ENCODE assay signal across 8 cellular contexts in genomic region chr19:42199440-42200115, GRCh38. TPM values are rescaled to one million over a fixed set of nuclear protein-coding genes. Genes with fewer than 3 reads are reported as not detected.
A peak's percentile ranks its signal among the peaks of the same experiment; 100 is the strongest.
DNase-seq lines count a peak whose midpoint lies in the region; ATAC-seq and TF ChIP-seq lines count a peak whose summit lies in the region.

No MANE protein-coding gene starts in this region.

- H3K27ac ChIP-seq in GM23338 (ENCODE audit: low read depth) (no peak overlapping the region), OCI-LY1 (ENCODE audit: low read depth, low read length, poor library complexity, severe bottlenecking) (peak overlapping the region; percentile 38), SK-N-SH (ENCODE audit: low read depth in 2 of 2, low read length in 1 of 2) (no peak overlapping the region)

- peaks cover 13% of the 10 kb centered on the region for H3K27me3 Mint-ChIP-seq in GM23338 (ENCODE audit: insufficient read depth, low read depth, poor library complexity)

- H3K9me3 ChIP-seq in OCI-LY1 (ENCODE audit: low read length) (no peaks in the 10 kb centered on the region), mucosa of descending colon (no peaks in the 10 kb centered on the region), SK-N-SH (no peaks in the 10 kb centered on the region)

- no peak for TF ChIP-seq RAD21 in SK-N-SH (IDR thresholded peaks at IDR 0.05; ENCODE audit: low read length)

- peaks cover 24% of the 10 kb centered on the region for H3K79me2 ChIP-seq in GM23338 (replicated peaks; ENCODE audit: insufficient read depth)
- H3K79me2 ChIP-seq in OCI-LY1 (ENCODE audit: insufficient read depth, low read length) = no peaks in the 10 kb centered on the region
- no peaks in the 10 kb centered on the region; the same call in 1 of the 2 replicates for H3K79me2 ChIP-seq in SK-N-SH (ENCODE audit: insufficient read depth)

- POLR2A ChIA-PET in SK-N-SH (lab: Yijun Ruan, JAX) = no interaction called here

- ATAC-seq in GM23338 = peak; percentile 30
- peak; percentile 72 to 76 for ATAC-seq in activated naive CD4-positive, alpha-beta T cell treated with anti-CD3 and anti-CD28 coated beads, Interleukin-2, amount 50 U/mL, for 72 hours
- peak; percentile 54 for ATAC-seq in mucosa of descending colon

- H3K4me3 ChIP-seq in GM23338 = no peak overlapping the region
- no peak overlapping the region for H3K4me3 ChIP-seq in OCI-LY1 (ENCODE audit: low read depth, low read length, poor library complexity, severe bottlenecking)
- no peak overlapping the region for H3K4me3 ChIP-seq in mucosa of descending colon
- no peak overlapping the region for H3K4me3 ChIP-seq in SK-N-SH (ENCODE audit: low read depth in 2 of 2, low read length in 1 of 2)

- peaks cover 74% of the 10 kb centered on the region for H3K36me3 Mint-ChIP-seq in GM23338 (ENCODE audit: low read depth)
- H3K36me3 Mint-ChIP-seq in activated naive CD4-positive, alpha-beta T cell treated with anti-CD3 and anti-CD28 coated beads, Interleukin-2, amount 50 U/mL, for 72 hours = peaks cover 17 to 58% of the 10 kb centered on the region in 2 donors

- H3K27me3 ChIP-seq in GM23338 (ENCODE audit: insufficient read depth) = no peaks in the 10 kb centered on the region
- no peaks in the 10 kb centered on the region for H3K27me3 ChIP-seq in OCI-LY1 (ENCODE audit: insufficient read depth, low read length)
- H3K27me3 ChIP-seq in SK-N-SH (ENCODE audit: insufficient read depth) = no peaks in the 10 kb centered on the region

- peak overlapping the region; percentile 60 for H3K27ac Mint-ChIP-seq in GM23338
- H3K27ac Mint-ChIP-seq in activated naive CD4-positive, alpha-beta T cell treated with anti-CD3 and anti-CD28 coated beads, Interleukin-2, amount 50 U/mL, for 72 hours = peak overlapping the region; percentile 67 to 95

- DNase-seq in GM23338 (ENCODE audit: low spot score) (peak; percentile 61), mucosa of descending colon (peak; percentile 44 to 87 (median 64)), NCI-H1694 (lab: John Stamatoyannopoulos, UW) (no peak), T1000 (lab: John Stamatoyannopoulos, UW) (no peak), SK-N-SH (no peak)
- DNase-seq in activated naive CD4-positive, alpha-beta T cell treated with anti-CD3 and anti-CD28 coated beads, Interleukin-2, amount 50 U/mL, for 72 hours (ENCODE audit: low spot score in 2 of 2) = peak; percentile 60 to 79

- H3K9me3 Mint-ChIP-seq in GM23338 = peaks cover 3% of the 10 kb centered on the region
- no peaks in the 10 kb centered on the region for H3K9me3 Mint-ChIP-seq in activated naive CD4-positive, alpha-beta T cell treated with anti-CD3 and anti-CD28 coated beads, Interleukin-2, amount 50 U/mL, for 72 hours

- TF ChIP-seq EP300 in SK-N-SH (IDR thresholded peaks at IDR 0.05; ENCODE audit: borderline replicate concordance in 1 of 2, low read depth in 1 of 2, low read length in 1 of 2) = no peak

- peaks cover 55% of the 10 kb centered on the region for H3K4me1 Mint-ChIP-seq in GM23338

- peak; percentile 72 for TF ChIP-seq CTCF in GM12872 (IDR thresholded peaks at IDR 0.05; ENCODE audit: insufficient read depth, low read depth, low read length)
- peak; percentile 33 to 56; a peak in 3 of 4 replicates for TF ChIP-seq CTCF in GM23338 (conservative IDR thresholded peaks at IDR 0.05; ENCODE audit: low read depth in 2 of 2)
- TF ChIP-seq CTCF in OCI-LY1 (IDR thresholded peaks at IDR 0.05; ENCODE audit: low read length) = peak; percentile 45; the same call in 1 of the 2 replicates
- no peak for TF ChIP-seq CTCF in mucosa of descending colon (IDR thresholded peaks at IDR 0.05)
- no peak for TF ChIP-seq CTCF in SK-N-SH (IDR thresholded peaks at IDR 0.05)

- H2AFZ ChIP-seq in GM23338 = no peak overlapping the region
- no peak overlapping the region for H2AFZ ChIP-seq in OCI-LY1 (ENCODE audit: low read length)
- no peak overlapping the region for H2AFZ ChIP-seq in SK-N-SH (ENCODE audit: low read depth)

- H3K4me2 ChIP-seq in GM23338 (no peak overlapping the region), OCI-LY1 (ENCODE audit: low read length) (peak overlapping the region; percentile 8; the same call in 1 of the 2 replicates), SK-N-SH (no peak overlapping the region)

- peaks cover 10% of the 10 kb centered on the region for H3K36me3 ChIP-seq in GM23338 (ENCODE audit: insufficient read depth)
- H3K36me3 ChIP-seq in OCI-LY1 (ENCODE audit: insufficient read depth, low read length) = peaks cover 76% of the 10 kb centered on the region
- peaks cover 9% of the 10 kb centered on the region for H3K36me3 ChIP-seq in mucosa of descending colon (ENCODE audit: low read depth)
- H3K36me3 ChIP-seq in SK-N-SH (replicated peaks in 1 of 2; ENCODE audit: control insufficient read depth in 1 of 2, insufficient read depth in 2 of 2, low read length in 1 of 2) = peaks cover 0 to 45% of the 10 kb centered on the region in 2 experiments

- H3K4me3 Mint-ChIP-seq in GM23338 = no peak overlapping the region; the same call in 2 of the 3 replicates

- WGBS in SK-N-SH (ENCODE audit: low lambda C conversion rate) = 90% methylated on average over 19 of the region's 32 CpGs

- H3K4me1 ChIP-seq in GM23338 (ENCODE audit: insufficient read depth) (peaks cover 15% of the 10 kb centered on the region), OCI-LY1 (ENCODE audit: insufficient read depth, low read length, severe bottlenecking) (peaks cover 24% of the 10 kb centered on the region), mucosa of descending colon (ENCODE audit: low read depth) (peaks cover 22% of the 10 kb centered on the region), SK-N-SH (ENCODE audit: control insufficient read depth in 1 of 2, insufficient read depth in 2 of 2, low read depth in 1 of 2, low read length in 1 of 2) (no peaks in the 10 kb centered on the region)

- H4K20me1 ChIP-seq in GM23338 (replicated peaks; ENCODE audit: insufficient read depth) (peaks cover 31% of the 10 kb centered on the region), OCI-LY1 (ENCODE audit: insufficient read depth, low read length) (no peaks in the 10 kb centered on the region), SK-N-SH (ENCODE audit: insufficient read depth) (0 out of 2 replicates have a peak, but pooled peaks cover 4% of the 10 kb centered on the region)

- H3F3A ChIP-seq in GM23338 (replicated peaks; ENCODE audit: low read depth) (peaks cover 2% of the 10 kb centered on the region; the same call in 1 of the 2 replicates), OCI-LY1 (ENCODE audit: insufficient read depth, low read length) (no peaks in the 10 kb centered on the region), SK-N-SH (replicated peaks; ENCODE audit: insufficient read depth) (no peaks in the 10 kb centered on the region)

- H3K9me2 ChIP-seq in GM23338 (ENCODE audit: insufficient read depth) = no peaks in the 10 kb centered on the region
- no peaks in the 10 kb centered on the region for H3K9me2 ChIP-seq in OCI-LY1 (ENCODE audit: low read depth, low read length)
- no peaks in the 10 kb centered on the region for H3K9me2 ChIP-seq in SK-N-SH

- intact Hi-C loops in mucosa of descending colon (cut with DNase I, micrococcal nuclease) = no loop called here

- no peak overlapping the region for H3K9ac ChIP-seq in OCI-LY1 (ENCODE audit: low read length)
- no peak overlapping the region for H3K9ac ChIP-seq in SK-N-SH

- CTCF ChIA-PET in SK-N-SH (lab: Yijun Ruan, JAX) = interaction anchor here (1.4 to 2.0 kb wide), 2 partner anchors 17 to 99 kb away, joined by 3 to 6 read pairs; no protein-coding TSS in a partner anchor

TF ChIP-seq in GM23338, 12 proteins besides CTCF, POLR2A, EP300 and RAD21 (continues in another document):
- TF ChIP-seq NANOG (IDR thresholded peaks at IDR 0.05; ENCODE audit: borderline replicate concordance) = no peak
- no peak for TF ChIP-seq JUNB (IDR thresholded peaks at IDR 0.05; ENCODE audit: unreplicated experiment)
- TF ChIP-seq STAT1 (IDR thresholded peaks at IDR 0.05; ENCODE audit: unreplicated experiment) = no peak

RNA-seq across cellular contexts. Expression of gene DEDD2, which starts 17.9 kb away (rescaled TPM):
- 59.4 and 63.0 TPM in 2 replicates for total RNA-seq in GM23338 (2014; rRNA removed; shearing (Covaris generic))
- polyA plus RNA-seq in GM23338 (2016; fragmentation: Nextera tagmentation; extraction: Ambion mirVana) (23.4 and 25.6 TPM in 2 replicates), SK-N-SH (2012; rRNA removed) (30.2 and 31.1 TPM in 2 replicates)
- total RNA-seq in activated naive CD4-positive, alpha-beta T cell treated with anti-CD3 and anti-CD28 coated beads, Interleukin-2, amount 50 U/mL, for 72 hours = 10 to 100 TPM; 28.7 to 39.3 TPM
- total RNA-seq in mucosa of descending colon = 10 to 100 TPM; 28.0 to 40.1 (median 35.7) TPM
- 15.7 and 23.9 TPM in 2 replicates for polyA plus RNA-seq in SK-N-SH (2012; cell fraction: cytosol; rRNA removed)
- polyA plus RNA-seq in SK-N-SH (2012; cell fraction: nucleus; rRNA removed) = 29.2 and 30.8 TPM in 2 replicates

RNA-seq across cellular contexts. Expression of gene ZNF526, which starts 20.5 kb away (rescaled TPM):
- 12.7 and 13.3 TPM in 2 replicates for total RNA-seq in GM23338 (2014; rRNA removed; shearing (Covaris generic))
- polyA plus RNA-seq in GM23338 (2016; fragmentation: Nextera tagmentation; extraction: Ambion mirVana) (4.7 and 5.8 TPM in 2 replicates), SK-N-SH (2012; rRNA removed) (3.5 and 4.0 TPM in 2 replicates)
- total RNA-seq in activated naive CD4-positive, alpha-beta T cell treated with anti-CD3 and anti-CD28 coated beads, Interleukin-2, amount 50 U/mL, for 72 hours = 10 to 100 TPM; 13.2 to 14.5 TPM
- 10 to 100 TPM in 2 of 3 donors, 1 to 10 TPM in 1; 9.9 to 13.4 (median 10.4) TPM for total RNA-seq in mucosa of descending colon
- 1.7 and 2.6 TPM in 2 replicates for polyA plus RNA-seq in SK-N-SH (2012; cell fraction: cytosol; rRNA removed)
- 3.4 and 4.3 TPM in 2 replicates for polyA plus RNA-seq in SK-N-SH (2012; cell fraction: nucleus; rRNA removed)

RNA-seq across cellular contexts. Expression of gene GSK3A, which starts 42.8 kb away (rescaled TPM):
- total RNA-seq in GM23338 (2014; rRNA removed; shearing (Covaris generic)) = 40.7 and 47.0 TPM in 2 replicates
- 17.7 and 19.2 TPM in 2 replicates for polyA plus RNA-seq in GM23338 (2016; fragmentation: Nextera tagmentation; extraction: Ambion mirVana)
- total RNA-seq in activated naive CD4-positive, alpha-beta T cell treated with anti-CD3 and anti-CD28 coated beads, Interleukin-2, amount 50 U/mL, for 72 hours = 10 to 100 TPM; 38.1 to 39.5 TPM
- 10 to 100 TPM; 41.8 to 52.0 (median 46.9) TPM for total RNA-seq in mucosa of descending colon
- 42.1 and 47.2 TPM in 2 replicates for polyA plus RNA-seq in SK-N-SH (2012; rRNA removed)
- 26.1 and 35.6 TPM in 2 replicates for polyA plus RNA-seq in SK-N-SH (2012; cell fraction: cytosol; rRNA removed)
- 27.6 and 44.6 TPM in 2 replicates for polyA plus RNA-seq in SK-N-SH (2012; cell fraction: nucleus; rRNA removed)

RNA-seq across cellular contexts. Expression of gene ERF, which starts 55.4 kb away (rescaled TPM):
- 49.0 and 49.4 TPM in 2 replicates for total RNA-seq in GM23338 (2014; rRNA removed; shearing (Covaris generic))
- 29.4 and 30.4 TPM in 2 replicates for polyA plus RNA-seq in GM23338 (2016; fragmentation: Nextera tagmentation; extraction: Ambion mirVana)
- total RNA-seq in activated naive CD4-positive, alpha-beta T cell treated with anti-CD3 and anti-CD28 coated beads, Interleukin-2, amount 50 U/mL, for 72 hours = 10 to 100 TPM; 48.8 to 67.8 TPM
- total RNA-seq in mucosa of descending colon = 10 to 100 TPM; 35.7 to 75.2 (median 42.0) TPM
- 89.6 and 94.5 TPM in 2 replicates for polyA plus RNA-seq in SK-N-SH (2012; rRNA removed)
- 38.5 and 54.1 TPM in 2 replicates for polyA plus RNA-seq in SK-N-SH (2012; cell fraction: cytosol; rRNA removed)
- 101 and 184 TPM in 2 replicates for polyA plus RNA-seq in SK-N-SH (2012; cell fraction: nucleus; rRNA removed)

Comparison
In these comparisons a context has a peak if more than half of its experiments do, and no peak if none do; other contexts are left out.
1. CTCF ChIP-seq: peak in GM12872 (single experiment), GM23338 (2 of 2) and OCI-LY1 (single experiment); none in mucosa of descending colon (single experiment) and SK-N-SH (single experiment).
2. DNase-seq: peak in GM23338 (single experiment), activated naive CD4-positive, alpha-beta T cell treated with anti-CD3 and anti-CD28 coated beads, Interleukin-2, amount 50 U/mL, for 72 hours (2 of 2) and mucosa of descending colon (3 of 3); none in NCI-H1694 (single experiment), T1000 (single experiment) and SK-N-SH (single experiment).
3. Peak in every context shown above with its lines, with median percentiles within 50 percentile points of each other: ATAC-seq.